ENCODE assay signal across 1 cellular context in genomic region chr13:61466280-61466679, GRCh38.
TF ChIP-seq lines count a peak whose summit lies in the region.

No MANE protein-coding gene starts in this region.

TF ChIP-seq in H1, 55 proteins besides CTCF, POLR2A, EP300 and RAD21 (continued from another document):
- TF ChIP-seq CBX8 (IDR thresholded peaks at IDR 0.05; ENCODE audit: borderline replicate concordance, low read depth, low read length) (no peak), USF2 (IDR thresholded peaks at IDR 0.05; ENCODE audit: low read length) (no peak), BACH1 (IDR thresholded peaks at IDR 0.05; ENCODE audit: low read length) (no peak), ASH2L (IDR thresholded peaks at IDR 0.05; ENCODE audit: low read length) (no peak), BRCA1 (IDR thresholded peaks at IDR 0.05; ENCODE audit: low read depth, low read length) (no peak), POLR2AphosphoS5 (IDR thresholded peaks at IDR 0.05; ENCODE audit: low read depth, low read length) (no peak), CHD7 (IDR thresholded peaks at IDR 0.05; ENCODE audit: insufficient replicate concordance, low read length) (no peak), GABPA (IDR thresholded peaks at IDR 0.05; ENCODE audit: borderline replicate concordance, insufficient read depth, low read length) (no peak)
TF ChIP-seq in H1: peak in this region for 0.
